In genomic region chr10:126379166-126379565, GRCh38 we compare ENCODE assay signal across 5 cellular contexts. TPM values are rescaled to one million over a fixed set of nuclear protein-coding genes. Genes with fewer than 3 reads are reported as not detected.
A peak's percentile ranks its signal among the peaks of the same experiment; 100 is the strongest.
DNase-seq lines count a peak whose midpoint lies in the region; ATAC-seq, FAIRE-seq and TF ChIP-seq lines count a peak whose summit lies in the region.
"Not testable (repeated sequence)": the region's sequence is repeated elsewhere in the genome, so short reads cannot be mapped to it uniquely, and the experiment has no call there.
"Had no signal": no experiment of that assay in that cellular context is flagged by ENCODE, and none has a peak within 500 bp of the region (broad histone marks: within the 10 kb centered on the region; RNA-seq: fewer than 3 reads in every experiment).

No MANE protein-coding gene starts in this region.

- not testable (repeated sequence) for TF ChIP-seq RAD21 in K562 (CRISPR knock-in tag; conservative IDR thresholded peaks at IDR 0.05 in 1 of 2, IDR thresholded peaks at IDR 0.05 in 1 of 2)

- not testable (repeated sequence) for H3K9me3 ChIP-seq in HEK293 (ENCODE audit: control insufficient read depth, insufficient read depth, low read depth, low read length); K562 (replicated peaks; ENCODE audit: control insufficient read depth, insufficient read depth, low read depth, low read length)

- TF ChIP-seq POLR2A in K562 (conservative IDR thresholded peaks at IDR 0.05): not testable (repeated sequence)

- not testable (repeated sequence) for H3K79me2 ChIP-seq in K562 (ENCODE audit: control insufficient read depth, insufficient read depth, low read length)

- CTCF ChIA-PET in HEK293 (lab: Yijun Ruan, JAX); K562 (lab: Yijun Ruan, JAX; ENCODE audit: low intra/inter-chr PET ratio): not testable (repeated sequence)

- in situ Hi-C loops in K562 (cut with MboI): not testable (repeated sequence)

- not testable (repeated sequence) for DNase-seq in K562 (ENCODE audit: extremely low read depth in 1 of 4, low spot score in 3 of 4)

- H2AFZ ChIP-seq in K562 (ENCODE audit: low read depth, low read length): not testable (repeated sequence)

- ATAC-seq in K562: not testable (repeated sequence)

- not testable (repeated sequence) for H3K4me3 ChIP-seq in HEK293 (ENCODE audit: low read depth, low read length); K562

- not testable (repeated sequence) for H3K9ac ChIP-seq in K562 (ENCODE audit: insufficient read depth in 1 of 2, low read depth in 2 of 2, low read length in 2 of 2)

- H3K27me3 ChIP-seq in K562 (ENCODE audit: control insufficient read depth in 2 of 2, insufficient read depth in 2 of 2, low read length in 2 of 2): not testable (repeated sequence)

- FAIRE-seq in K562 (lab: Jason Lieb, UNC): not testable (repeated sequence)

- H3K4me2 ChIP-seq in K562 (ENCODE audit: insufficient read depth, low read length): not testable (repeated sequence)

- intact Hi-C loops in K562 (cut with micrococcal nuclease): not testable (repeated sequence)

- not testable (repeated sequence) for TF ChIP-seq CTCF in HEK293 (tag by site-specific recombination; IDR thresholded peaks at IDR 0.05); K562 (IDR thresholded peaks at IDR 0.05 in 2 of 3, conservative IDR thresholded peaks at IDR 0.05 in 1 of 3; ENCODE audit: insufficient read depth in 2 of 3, low read depth in 1 of 3, low read length in 3 of 3)

- not testable (repeated sequence) for H3K27ac ChIP-seq in HEK293 (ENCODE audit: extremely low read depth, low read depth, low read length); K562 (ENCODE audit: extremely low read depth, low read depth, low read length)

- TF ChIP-seq EP300 in K562 (IDR thresholded peaks at IDR 0.05; ENCODE audit: low read length): not testable (repeated sequence)

- POLR2A ChIA-PET in HEK293 (lab: Yijun Ruan, JAX); K562 (lab: Yijun Ruan, JAX): not testable (repeated sequence)

- not testable (repeated sequence) for H3K36me3 ChIP-seq in HEK293 (ENCODE audit: control insufficient read depth in 2 of 2, insufficient read depth in 1 of 2, low read length in 2 of 2); K562 (ENCODE audit: control insufficient read depth, insufficient read depth, low read length)

- not testable (repeated sequence) for H3K4me1 ChIP-seq in HEK293 (ENCODE audit: control insufficient read depth, insufficient read depth, low read length); K562 (replicated peaks in 1 of 2; ENCODE audit: control insufficient read depth in 2 of 2, insufficient read depth in 2 of 2, low read length in 2 of 2)

- 5% methylated on average over 3 of the region's 3 CpGs for WGBS in K562 (ENCODE audit: insufficient coverage, low coverage, missing lambda C conversion rate)

- H3K9me1 ChIP-seq in K562 (ENCODE audit: control insufficient read depth, insufficient read depth, low read length): not testable (repeated sequence)

- not testable (repeated sequence) for H4K20me1 ChIP-seq in K562 (replicated peaks; ENCODE audit: control insufficient read depth, insufficient read depth, low read length)

- BruUV-seq in K562 (replicated peaks; lab: Mats Ljungman, UMichigan): not testable (repeated sequence)

TF ChIP-seq in HEK293, 187 proteins besides CTCF, POLR2A, EP300 and RAD21:
- TF ChIP-seq ZNF146 (tag by site-specific recombination; IDR thresholded peaks at IDR 0.05) (peak; percentile 98), ZNF280D (tag by site-specific recombination; IDR thresholded peaks at IDR 0.05) (0 out of 2 replicates have a peak, but pooled peaks have one; percentile 10)

TF ChIP-seq in K562, 482 proteins besides CTCF, POLR2A, EP300 and RAD21:
- peak; percentile 77 for TF ChIP-seq ZNF146 (CRISPR knock-in tag; IDR thresholded peaks at IDR 0.05; ENCODE audit: unreplicated experiment)
TF ChIP-seq in K562: peak in this region for 1; not testable (repeated sequence) for 481.

RNA-seq across cellular contexts. Expression of gene ADAM12, which starts 9.1 kb away (rescaled TPM):
- not detected in 2 replicates for total RNA-seq in K562 (2011; cell fraction: chromatin; rRNA removed; ENCODE audit: low replicate concordance)
- total RNA-seq in K562 (2011; cell fraction: nucleolus; rRNA removed): not detected in 2 replicates
- total RNA-seq in K562 (2011; cell fraction: nucleoplasm; rRNA removed): not detected in 2 replicates
- total RNA-seq in K562 (2014; rRNA removed) (not detected in 2 replicates), K562 (2014; rRNA removed; fragmentation: Illumina TruSeq; extraction: Trizol) (not detected in 2 replicates), K562 (2015; rRNA removed; fragmentation: Illumina TruSeq; extraction: Trizol) (not detected in 2 replicates), K562 (2021) (not detected in 2 replicates)
- polyA plus RNA-seq in K562 (2011; rRNA removed) (not detected in 2 replicates), K562 (2014; fragmentation: Illumina TruSeq; extraction: Trizol) (not detected in 2 replicates), K562 (2014; fragmentation: Nextera tagmentation; extraction: Ambion mirVana) (not detected), K562 (2014; rRNA removed) (not detected in 2 replicates)
- polyA plus RNA-seq in K562 (2011; cell fraction: cytosol; rRNA removed): not detected in 2 replicates
- not detected in 2 replicates for polyA plus RNA-seq in K562 (2011; cell fraction: nucleus; rRNA removed)
- polyA plus RNA-seq in K562 (2012): not detected in 2 replicates
- not detected in 2 replicates for polyA minus RNA-seq in K562 (2011; rRNA and poly(A)+ RNA removed)
- polyA minus RNA-seq in K562 (2011; cell fraction: cytosol; rRNA and poly(A)+ RNA removed): not detected in 2 replicates
- polyA minus RNA-seq in K562 (2011; cell fraction: nucleus; rRNA and poly(A)+ RNA removed): not detected in 2 replicates
- total RNA-seq: Caco-2, Calu3 had no signal
- polyA plus RNA-seq: CD14-positive monocyte had no signal
